11 cellular contexts compared by ENCODE assay signal in genomic region chr5:9046756-9047481, GRCh38.
A peak's percentile ranks its signal among the peaks of the same experiment; 100 is the strongest.
DNase-seq lines count a peak whose midpoint lies in the region; ATAC-seq and TF ChIP-seq lines count a peak whose summit lies in the region.
"Had no signal": no experiment of that assay in that cellular context is flagged by ENCODE, and none has a peak within 500 bp of the region (broad histone marks: within the 10 kb centered on the region; RNA-seq: fewer than 3 reads in every experiment).

No MANE protein-coding gene starts in this region.

- no peak overlapping the region for H3K4me3 ChIP-seq in fibroblast of lung (replicated peaks in 1 of 4; ENCODE audit: control extremely low read depth in 1 of 4, insufficient read depth in 1 of 4, low read depth in 3 of 4, low read length in 4 of 4)
- H3K4me3 ChIP-seq: HAP-1 had no signal

- H3K79me2 ChIP-seq in fibroblast of lung (ENCODE audit: control insufficient read depth, insufficient read depth, low read length), result no peaks in the 10 kb centered on the region

- no peaks in the 10 kb centered on the region for H3K9me3 ChIP-seq in fibroblast of lung (ENCODE audit: control insufficient read depth, insufficient read depth, low read depth, low read length)
- H3K9me3 ChIP-seq: HAP-1 had no signal

- H3K4me2 ChIP-seq in fibroblast of lung (ENCODE audit: extremely low read depth, insufficient read depth, low read length), result no peak overlapping the region

- no peak overlapping the region for H3K9ac ChIP-seq in fibroblast of lung (ENCODE audit: insufficient read depth, low read length)

- no peaks in the 10 kb centered on the region for H3K27me3 ChIP-seq in fibroblast of lung (ENCODE audit: control insufficient read depth, insufficient read depth, low read length)

- peak overlapping the region; percentile 85 for H3K27ac ChIP-seq in fibroblast of lung (ENCODE audit: insufficient read depth, low read length)

- ATAC-seq in omental fat pad (ENCODE audit: low FRiP score), result peak; percentile 79
- ATAC-seq in HG02571 (IDR thresholded peaks at IDR 0.05; ENCODE audit: unreplicated experiment), result no peak
- no peak for ATAC-seq in HG02623 (IDR thresholded peaks at IDR 0.05; ENCODE audit: unreplicated experiment)

- no peaks in the 10 kb centered on the region for H3K36me3 ChIP-seq in fibroblast of lung (ENCODE audit: control insufficient read depth, insufficient read depth, low read length)
- H3K36me3 ChIP-seq: HAP-1 had no signal

- DNase-seq in GM03348 (ENCODE audit: low spot score) (peak; percentile 86), RPMI7951 (ENCODE audit: low read depth) (peak; percentile 95), fibroblast of lung (ENCODE audit: low read depth in 2 of 2) (peak; percentile 71 to 96), omental fat pad (ENCODE audit: low spot score) (no peak), globus pallidus (ENCODE audit: low spot score) (no peak)
- no peak for DNase-seq in stimulated activated CD4-positive, alpha-beta T cell treated with anti-CD3 and anti-CD28 coated beads, Interleukin-4, amount 100 ng/mL, for 4 hours
- DNase-seq: activated CD4-positive, alpha-beta T cell treated with anti-CD3 and anti-CD28 coated beads, Interleukin-2, amount 10 ng/mL, durations not matched to agents 24 days and 14 days; NCI-H1694 had no signal

- TF ChIP-seq CTCF in fibroblast of lung (conservative IDR thresholded peaks at IDR 0.05 in 1 of 2, IDR thresholded peaks at IDR 0.05 in 1 of 2; ENCODE audit: low read depth in 1 of 2, low read length in 2 of 2) (no peak), omental fat pad (IDR thresholded peaks at IDR 0.05) (no peak)

- no peaks in the 10 kb centered on the region for H4K20me1 ChIP-seq in fibroblast of lung (ENCODE audit: control insufficient read depth, extremely low read depth, insufficient read depth, low read length)

- peaks cover 20% of the 10 kb centered on the region for H3K4me1 ChIP-seq in fibroblast of lung (ENCODE audit: control insufficient read depth, extremely low read depth, insufficient read depth, low read length)
- H3K4me1 ChIP-seq: HAP-1 had no signal

- no peak overlapping the region for H2AFZ ChIP-seq in fibroblast of lung (ENCODE audit: low read length)

Comparison
In these comparisons a context has a peak if more than half of its experiments do, and no peak if none do; other contexts are left out.
1. DNase-seq: peak in GM03348 (single experiment), RPMI7951 (single experiment) and fibroblast of lung (2 of 2); none in omental fat pad (single experiment), globus pallidus (single experiment) and stimulated activated CD4-positive, alpha-beta T cell treated with anti-CD3 and anti-CD28 coated beads, Interleukin-4, amount 100 ng/mL, for 4 hours (0 of 2).